ENCODE assay signal across 8 cellular contexts in the genomic region with DNA sequence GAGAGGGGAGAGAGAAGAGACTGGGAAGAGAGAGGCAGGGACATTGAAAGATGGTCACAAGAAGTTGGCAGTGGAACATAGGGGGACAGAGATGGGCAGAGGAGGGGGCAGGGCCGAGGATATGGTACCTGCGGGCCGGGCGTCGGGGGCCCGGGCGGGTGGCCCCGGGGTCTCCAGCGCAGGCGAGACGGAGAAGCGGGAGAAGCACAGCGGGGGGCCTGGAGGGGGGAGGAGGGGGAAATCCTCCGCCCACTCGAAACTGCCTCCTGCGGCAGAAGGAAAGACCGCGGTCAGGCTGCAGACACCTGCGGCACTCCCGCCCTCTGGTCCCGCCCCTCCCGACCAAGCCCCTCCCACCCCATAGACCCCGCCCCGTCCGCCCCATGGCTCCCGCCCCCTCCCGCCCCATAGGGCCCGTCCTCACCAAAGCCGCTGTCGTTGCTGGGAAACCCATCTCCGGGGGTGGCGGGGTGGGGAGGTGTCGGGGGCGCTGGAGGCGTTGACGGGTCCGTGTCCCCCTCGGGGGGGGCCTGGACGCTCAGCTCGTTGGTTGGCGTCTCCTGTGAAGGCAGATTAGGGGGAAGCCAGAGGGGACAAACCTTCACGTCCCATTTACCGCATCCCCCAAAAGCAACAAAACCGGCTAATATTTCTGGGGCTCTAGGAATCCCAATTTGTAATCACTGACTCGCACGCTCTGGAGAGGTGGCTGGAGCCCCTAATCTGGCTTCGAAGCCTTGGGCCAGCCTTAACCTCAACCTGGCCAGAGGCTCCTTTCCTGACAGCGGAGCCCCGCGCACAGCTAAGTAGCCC. TPM values are rescaled to one million over a fixed set of nuclear protein-coding genes. Genes with fewer than 3 reads are reported as not detected.
A peak's percentile ranks its signal among the peaks of the same experiment; 100 is the strongest.
DNase-seq lines count a peak whose midpoint lies in the region; TF ChIP-seq lines count a peak whose summit lies in the region.
"Had no signal": no experiment of that assay in that cellular context is flagged by ENCODE, and none has a peak within 500 bp of the region (broad histone marks: within the 10 kb centered on the region; RNA-seq: fewer than 3 reads in every experiment).

No MANE protein-coding gene starts in this region.

- H3K27ac Mint-ChIP-seq in activated T-helper 1 cell treated with anti-CD3 and anti-CD28 coated beads, Interleukin-12 subunit alpha, Interleukin-12 subunit beta, Interleukin-2, Interleukin-4 antibody, amounts not matched to agents 30 ng/mL and 10 ng/mL and 1 ng/mL, durations not matched to agents 14 hours and 24 hours and 36 hours, result no peak overlapping the region

- no peak for TF ChIP-seq EP300 in transverse colon (IDR thresholded peaks at IDR 0.05; ENCODE audit: low read depth)

- in situ Hi-C loops in GM23248 (cut with MboI) (no loop called here), transverse colon (cut with MboI; ENCODE audit: low pct_ligation_motif_present in 1 of 4, low pct_unique_long_range_greater_than_20kb in 1 of 4, low sequenced_read_pairs in 3 of 4) (no loop called here)

- no peaks in the 10 kb centered on the region for H3K9me2 ChIP-seq in GM23248 (ENCODE audit: insufficient read depth)

- no peaks in the 10 kb centered on the region for H3K9me3 ChIP-seq in GM23248 (ENCODE audit: low read depth)
- peaks cover 2% of the 10 kb centered on the region for H3K9me3 ChIP-seq in iPS-18c (ENCODE audit: control insufficient read depth, insufficient read depth, low read length)
- H3K9me3 ChIP-seq in transverse colon, result no peaks in the 10 kb centered on the region

- H3K27me3 Mint-ChIP-seq in activated T-helper 1 cell treated with anti-CD3 and anti-CD28 coated beads, Interleukin-12 subunit alpha, Interleukin-12 subunit beta, Interleukin-2, Interleukin-4 antibody, amounts not matched to agents 30 ng/mL and 10 ng/mL and 1 ng/mL, durations not matched to agents 14 hours and 24 hours and 36 hours (ENCODE audit: insufficient read depth), result peaks cover 21% of the 10 kb centered on the region

- H3K4me2 ChIP-seq in GM23248 (ENCODE audit: unreplicated experiment), result no peak overlapping the region

- no peak for TF ChIP-seq CTCF in transverse colon (IDR thresholded peaks at IDR 0.05)

- H3F3A ChIP-seq in GM23248 (ENCODE audit: insufficient read depth), result peaks cover 30% of the 10 kb centered on the region

- no peak for TF ChIP-seq POLR2A in transverse colon (IDR thresholded peaks at IDR 0.05)

- H3K4me1 Mint-ChIP-seq in activated T-helper 1 cell treated with anti-CD3 and anti-CD28 coated beads, Interleukin-12 subunit alpha, Interleukin-12 subunit beta, Interleukin-2, Interleukin-4 antibody, amounts not matched to agents 30 ng/mL and 10 ng/mL and 1 ng/mL, durations not matched to agents 14 hours and 24 hours and 36 hours (ENCODE audit: low read depth), result peaks cover 27% of the 10 kb centered on the region

- H4K20me1 ChIP-seq in GM23248 (ENCODE audit: insufficient read depth), result no peaks in the 10 kb centered on the region

- no peak overlapping the region for H2AFZ ChIP-seq in GM23248

- H3K79me2 ChIP-seq in GM23248 (ENCODE audit: insufficient read depth), result no peaks in the 10 kb centered on the region

- intact Hi-C loops in activated T-helper 1 cell treated with anti-CD3 and anti-CD28 coated beads, Interleukin-12 subunit alpha, Interleukin-12 subunit beta, Interleukin-2, Interleukin-4 antibody, amounts not matched to agents 30 ng/mL and 10 ng/mL and 1 ng/mL, durations not matched to agents 14 hours and 24 hours and 36 hours (cut with micrococcal nuclease), result loop anchor here (1.0 to 5.0 kb wide), 4 partner anchors 117 to 321 kb away; a partner anchor contains a TSS
- intact Hi-C loops in transverse colon (cut with DNase I; ENCODE audit: low total_unique reads), result loop anchor here (2.0 kb wide), 1 partner anchor 92 kb away; no protein-coding TSS in a partner anchor

- H3K27ac ChIP-seq in GM23248, result no peak overlapping the region
- H3K27ac ChIP-seq in transverse colon, result peak overlapping the region in 2 of 4 donors; percentile 10 to 56

- H3K9ac ChIP-seq in GM23248, result no peak overlapping the region

- H3K27me3 ChIP-seq in GM23248 (replicated peaks; ENCODE audit: insufficient read depth) (no peaks in the 10 kb centered on the region), transverse colon (peaks cover 13% of the 10 kb centered on the region)

- H3K36me3 ChIP-seq in GM23248 (ENCODE audit: low read depth) (no peaks in the 10 kb centered on the region), transverse colon (no peaks in the 10 kb centered on the region)

- DNase-seq in GM23248 (peak; percentile 45), NCI-H748 (lab: John Stamatoyannopoulos, UW; ENCODE audit: unreplicated experiment) (peak; percentile 84), transverse colon (peak; percentile 66), NCI-H1048 (lab: John Stamatoyannopoulos, UW) (no peak), SHP77 (lab: John Stamatoyannopoulos, UW) (no peak)
- DNase-seq in activated T-helper 1 cell treated with anti-CD3 and anti-CD28 coated beads, Interleukin-12 subunit alpha, Interleukin-12 subunit beta, Interleukin-2, Interleukin-4 antibody, amounts not matched to agents 30 ng/mL and 10 ng/mL and 1 ng/mL, durations not matched to agents 14 hours and 24 hours and 36 hours (ENCODE audit: low spot score), result no peak

- H3K4me3 Mint-ChIP-seq in activated T-helper 1 cell treated with anti-CD3 and anti-CD28 coated beads, Interleukin-12 subunit alpha, Interleukin-12 subunit beta, Interleukin-2, Interleukin-4 antibody, amounts not matched to agents 30 ng/mL and 10 ng/mL and 1 ng/mL, durations not matched to agents 14 hours and 24 hours and 36 hours, result peak overlapping the region; percentile 39

- H3K4me1 ChIP-seq in GM23248 (ENCODE audit: insufficient read depth) (peaks cover 22% of the 10 kb centered on the region), transverse colon (peaks cover 20 to 60% (median 36%) of the 10 kb centered on the region in 4 donors)

- H3K4me3 ChIP-seq in GM23248 (no peak overlapping the region), iPS-18c (ENCODE audit: insufficient read depth, low read depth, low read length) (peak overlapping the region; percentile 47), transverse colon (peak overlapping the region in 1 of 4 donors; percentile 6)

- 15 to 48% methylated on average over 9 to 41 of the region's 50 CpGs for WGBS in GM23248 (ENCODE audit: low coverage in 1 of 2, low lambda C conversion rate in 2 of 2, missing lambda C conversion rate in 2 of 2), 2 experiments
- WGBS in transverse colon (ENCODE audit: low coverage in 1 of 2), 2 donors, result 9% methylated on average over 41 of the region's 50 CpGs; no CpG with 5 or more reads in 1 of the 2 donors

- no peaks in the 10 kb centered on the region for H3K9me3 Mint-ChIP-seq in activated T-helper 1 cell treated with anti-CD3 and anti-CD28 coated beads, Interleukin-12 subunit alpha, Interleukin-12 subunit beta, Interleukin-2, Interleukin-4 antibody, amounts not matched to agents 30 ng/mL and 10 ng/mL and 1 ng/mL, durations not matched to agents 14 hours and 24 hours and 36 hours

- H3K36me3 Mint-ChIP-seq in activated T-helper 1 cell treated with anti-CD3 and anti-CD28 coated beads, Interleukin-12 subunit alpha, Interleukin-12 subunit beta, Interleukin-2, Interleukin-4 antibody, amounts not matched to agents 30 ng/mL and 10 ng/mL and 1 ng/mL, durations not matched to agents 14 hours and 24 hours and 36 hours (ENCODE audit: low read depth), result no peaks in the 10 kb centered on the region

RNA-seq across cellular contexts. Expression of a gene that starts 20.4 kb away (rescaled TPM):
- 0.22 TPM in 1 of 2 replicates, not detected in the other for total RNA-seq in GM23248 (2014; rRNA removed; shearing (Covaris generic))
- polyA plus RNA-seq in GM23248 (2016; fragmentation: Nextera tagmentation; extraction: Ambion mirVana), result not detected in 2 replicates
- total RNA-seq in activated T-helper 1 cell treated with anti-CD3 and anti-CD28 coated beads, Interleukin-12 subunit alpha, Interleukin-12 subunit beta, Interleukin-2, Interleukin-4 antibody, amounts not matched to agents 30 ng/mL and 10 ng/mL and 1 ng/mL, durations not matched to agents 14 hours and 24 hours and 36 hours, result 2.0 and 3.1 TPM in 2 replicates
- total RNA-seq in transverse colon, result 1 to 10 TPM in 2 of 4 donors, under 1 TPM in 1, not detected in 1; 0.68 to 2.4 (median 1.1) TPM
- total RNA-seq: RPMI7951 had no signal

RNA-seq across cellular contexts. Expression of a gene that starts 22.0 kb away (rescaled TPM):
- total RNA-seq in GM23248 (2014; rRNA removed; shearing (Covaris generic)), result 80.7 and 86.0 TPM in 2 replicates
- 40.9 and 41.6 TPM in 2 replicates for polyA plus RNA-seq in GM23248 (2016; fragmentation: Nextera tagmentation; extraction: Ambion mirVana)
- total RNA-seq in activated T-helper 1 cell treated with anti-CD3 and anti-CD28 coated beads, Interleukin-12 subunit alpha, Interleukin-12 subunit beta, Interleukin-2, Interleukin-4 antibody, amounts not matched to agents 30 ng/mL and 10 ng/mL and 1 ng/mL, durations not matched to agents 14 hours and 24 hours and 36 hours, result 35.9 and 37.1 TPM in 2 replicates
- 100 to 1,000 TPM in 2 of 4 donors, 10 to 100 TPM in 2; 61.1 to 410 (median 171) TPM for total RNA-seq in transverse colon

RNA-seq across cellular contexts. Expression of a gene that starts 35.8 kb away (rescaled TPM):
- total RNA-seq in GM23248 (2014; rRNA removed; shearing (Covaris generic)), result 0.97 and 1.1 TPM in 2 replicates
- 0.47 and 0.48 TPM in 2 replicates for polyA plus RNA-seq in GM23248 (2016; fragmentation: Nextera tagmentation; extraction: Ambion mirVana)
- 2.2 and 2.4 TPM in 2 replicates for total RNA-seq in activated T-helper 1 cell treated with anti-CD3 and anti-CD28 coated beads, Interleukin-12 subunit alpha, Interleukin-12 subunit beta, Interleukin-2, Interleukin-4 antibody, amounts not matched to agents 30 ng/mL and 10 ng/mL and 1 ng/mL, durations not matched to agents 14 hours and 24 hours and 36 hours
- under 1 TPM in 2 of 4 donors, not detected in 2; 0.41 to 0.64 TPM for total RNA-seq in transverse colon

RNA-seq across cellular contexts. Expression of a gene that starts 45.4 kb away (rescaled TPM):
- 36.6 and 38.7 TPM in 2 replicates for total RNA-seq in GM23248 (2014; rRNA removed; shearing (Covaris generic))
- polyA plus RNA-seq in GM23248 (2016; fragmentation: Nextera tagmentation; extraction: Ambion mirVana), result 34.1 and 41.5 TPM in 2 replicates
- total RNA-seq in activated T-helper 1 cell treated with anti-CD3 and anti-CD28 coated beads, Interleukin-12 subunit alpha, Interleukin-12 subunit beta, Interleukin-2, Interleukin-4 antibody, amounts not matched to agents 30 ng/mL and 10 ng/mL and 1 ng/mL, durations not matched to agents 14 hours and 24 hours and 36 hours, result 96.0 and 100 TPM in 2 replicates
- 10 to 100 TPM in 3 of 4 donors, 1 to 10 TPM in 1; 9.4 to 49.7 (median 13.6) TPM for total RNA-seq in transverse colon

Comparison
In these comparisons a context has a peak if more than half of its experiments do, and no peak if none do; other contexts are left out.
1. DNase-seq: peak in GM23248 (single experiment), NCI-H748 (single experiment) and transverse colon (single experiment); none in activated T-helper 1 cell treated with anti-CD3 and anti-CD28 coated beads, Interleukin-12 subunit alpha, Interleukin-12 subunit beta, Interleukin-2, Interleukin-4 antibody, amounts not matched to agents 30 ng/mL and 10 ng/mL and 1 ng/mL, durations not matched to agents 14 hours and 24 hours and 36 hours (single experiment), NCI-H1048 (single experiment) and SHP77 (0 of 2).